ENCODE assay signal across 10 cellular contexts in the genomic region with DNA sequence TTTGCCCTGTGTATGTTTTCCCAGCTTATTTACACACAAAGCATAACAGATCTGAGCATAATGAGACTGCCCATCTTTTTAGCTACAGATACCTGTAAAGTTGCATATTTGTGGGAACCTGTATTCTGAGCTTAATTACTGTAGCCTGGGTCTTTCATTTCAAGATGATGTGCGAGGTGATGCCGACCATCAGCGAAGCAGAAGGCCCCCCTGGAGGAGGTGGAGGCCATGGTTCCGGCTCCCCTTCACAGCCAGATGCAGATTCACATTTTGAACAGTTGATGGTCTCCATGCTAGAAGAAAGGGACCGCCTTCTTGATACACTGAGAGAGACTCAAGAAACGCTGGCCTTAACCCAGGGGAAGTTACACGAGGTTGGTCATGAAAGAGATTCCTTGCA. TPM values are rescaled to one million over a fixed set of nuclear protein-coding genes. Genes with fewer than 3 reads are reported as not detected.
DNase-seq lines count a peak whose midpoint lies in the region; ATAC-seq and TF ChIP-seq lines count a peak whose summit lies in the region.
"Had no signal": no experiment of that assay in that cellular context is flagged by ENCODE, and none has a peak within 500 bp of the region (broad histone marks: within the 10 kb centered on the region; RNA-seq: fewer than 3 reads in every experiment).

No MANE protein-coding gene starts in this region.

- H3K27me3 Mint-ChIP-seq in stimulated activated naive CD8-positive, alpha-beta T cell treated with anti-CD3 and anti-CD28 coated beads, Interleukin-15, Interleukin-2, amounts not matched to agents 100 ng/mL and 50 ng/mL, for 24 hours, result peaks cover 19% of the 10 kb centered on the region
- peaks cover 13% of the 10 kb centered on the region for H3K27me3 Mint-ChIP-seq in activated naive CD8-positive, alpha-beta T cell treated with anti-CD3 and anti-CD28 coated beads for 36 hours

- H3K36me3 ChIP-seq in lower lobe of right lung (peaks cover 45% of the 10 kb centered on the region), urinary bladder (ENCODE audit: insufficient read depth) (peaks cover 2% of the 10 kb centered on the region)

- no peaks in the 10 kb centered on the region for H3K27me3 ChIP-seq in lower lobe of right lung (ENCODE audit: low read depth)

- peaks cover 40% of the 10 kb centered on the region for H3K36me3 Mint-ChIP-seq in stimulated activated naive CD8-positive, alpha-beta T cell treated with anti-CD3 and anti-CD28 coated beads, Interleukin-15, Interleukin-2, amounts not matched to agents 100 ng/mL and 50 ng/mL, for 24 hours (ENCODE audit: low read depth)
- peaks cover 16% of the 10 kb centered on the region for H3K36me3 Mint-ChIP-seq in activated naive CD8-positive, alpha-beta T cell treated with anti-CD3 and anti-CD28 coated beads for 36 hours

- no peak for DNase-seq in stimulated activated naive CD8-positive, alpha-beta T cell treated with anti-CD3 and anti-CD28 coated beads, Interleukin-15, Interleukin-2, amounts not matched to agents 100 U/mL and 50 U/mL, for 24 hours
- DNase-seq in activated naive CD8-positive, alpha-beta T cell treated with anti-CD3 and anti-CD28 coated beads for 36 hours, result no peak
- no peak for DNase-seq in lower lobe of right lung
- no peak for DNase-seq in NCI-H510A (lab: John Stamatoyannopoulos, UW)
- DNase-seq in GM13977 (ENCODE audit: low spot score), result no peak
- DNase-seq: activated effector memory CD4-positive, alpha-beta T cell treated with anti-CD3 and anti-CD28 coated beads, Interleukin-2, amount 50 U/mL, for 16 hours; MV-4-11 had no signal

- WGBS in urinary bladder, result 81% methylated on average over 7 of the region's 7 CpGs

- H3K27ac ChIP-seq in lower lobe of right lung (no peak overlapping the region), urinary bladder (ENCODE audit: low read depth) (no peak overlapping the region)

- TF ChIP-seq CTCF in lower lobe of right lung (IDR thresholded peaks at IDR 0.05) (no peak), GM13977 (IDR thresholded peaks at IDR 0.05; ENCODE audit: extremely low read depth, insufficient read depth, missing control alignments) (no peak)

- H3K9me3 Mint-ChIP-seq in stimulated activated naive CD8-positive, alpha-beta T cell treated with anti-CD3 and anti-CD28 coated beads, Interleukin-15, Interleukin-2, amounts not matched to agents 100 ng/mL and 50 ng/mL, for 24 hours, result no peaks in the 10 kb centered on the region
- no peaks in the 10 kb centered on the region for H3K9me3 Mint-ChIP-seq in activated naive CD8-positive, alpha-beta T cell treated with anti-CD3 and anti-CD28 coated beads for 36 hours

- H3K4me1 ChIP-seq in lower lobe of right lung, result peaks cover 24% of the 10 kb centered on the region
- H3K4me1 ChIP-seq in urinary bladder (ENCODE audit: insufficient read depth), result no peaks in the 10 kb centered on the region

- peak overlapping the region; percentile 75 for H3K4me3 ChIP-seq in lower lobe of right lung
- peak overlapping the region; percentile 19 for H3K4me3 ChIP-seq in urinary bladder (ENCODE audit: low read depth, low read length)

- peaks cover 57% of the 10 kb centered on the region for H3K4me1 Mint-ChIP-seq in stimulated activated naive CD8-positive, alpha-beta T cell treated with anti-CD3 and anti-CD28 coated beads, Interleukin-15, Interleukin-2, amounts not matched to agents 100 ng/mL and 50 ng/mL, for 24 hours (ENCODE audit: low read depth)
- peaks cover 49% of the 10 kb centered on the region for H3K4me1 Mint-ChIP-seq in activated naive CD8-positive, alpha-beta T cell treated with anti-CD3 and anti-CD28 coated beads for 36 hours

- intact Hi-C loops in lower lobe of right lung (cut with DNase I), result no loop called here

- in situ Hi-C loops in GM13977 (cut with MboI; ENCODE audit: low pct_unique_long_range_greater_than_20kb, low sequenced_read_pairs, unreplicated experiment), result no loop called here

- no peak overlapping the region for H3K27ac Mint-ChIP-seq in stimulated activated naive CD8-positive, alpha-beta T cell treated with anti-CD3 and anti-CD28 coated beads, Interleukin-15, Interleukin-2, amounts not matched to agents 100 ng/mL and 50 ng/mL, for 24 hours
- H3K27ac Mint-ChIP-seq in activated naive CD8-positive, alpha-beta T cell treated with anti-CD3 and anti-CD28 coated beads for 36 hours, result no peak overlapping the region

- no peak for ATAC-seq in stimulated activated naive CD8-positive, alpha-beta T cell treated with anti-CD3 and anti-CD28 coated beads, Interleukin-15, Interleukin-2, amounts not matched to agents 100 U/mL and 50 U/mL, for 24 hours
- ATAC-seq in lower lobe of right lung, result no peak
- ATAC-seq in GM18868 (IDR thresholded peaks at IDR 0.05; ENCODE audit: unreplicated experiment), result no peak

- H3K9me3 ChIP-seq in lower lobe of right lung, result no peaks in the 10 kb centered on the region

- H3K4me3 Mint-ChIP-seq in stimulated activated naive CD8-positive, alpha-beta T cell treated with anti-CD3 and anti-CD28 coated beads, Interleukin-15, Interleukin-2, amounts not matched to agents 100 ng/mL and 50 ng/mL, for 24 hours, result peak overlapping the region; percentile 88
- peak overlapping the region; percentile 73 for H3K4me3 Mint-ChIP-seq in activated naive CD8-positive, alpha-beta T cell treated with anti-CD3 and anti-CD28 coated beads for 36 hours

RNA-seq across cellular contexts. Expression of a gene that starts 1.5 kb away (rescaled TPM):
- 10 to 100 TPM; 29.5 to 30.9 TPM for total RNA-seq in activated naive CD8-positive, alpha-beta T cell treated with anti-CD3 and anti-CD28 coated beads for 36 hours
- 81.0 TPM for total RNA-seq in lower lobe of right lung
- 54.0 TPM for total RNA-seq in urinary bladder
- 25.5 TPM for polyA plus RNA-seq in urinary bladder
